ENCODE assay signal across 1 cellular context in the genomic region with DNA sequence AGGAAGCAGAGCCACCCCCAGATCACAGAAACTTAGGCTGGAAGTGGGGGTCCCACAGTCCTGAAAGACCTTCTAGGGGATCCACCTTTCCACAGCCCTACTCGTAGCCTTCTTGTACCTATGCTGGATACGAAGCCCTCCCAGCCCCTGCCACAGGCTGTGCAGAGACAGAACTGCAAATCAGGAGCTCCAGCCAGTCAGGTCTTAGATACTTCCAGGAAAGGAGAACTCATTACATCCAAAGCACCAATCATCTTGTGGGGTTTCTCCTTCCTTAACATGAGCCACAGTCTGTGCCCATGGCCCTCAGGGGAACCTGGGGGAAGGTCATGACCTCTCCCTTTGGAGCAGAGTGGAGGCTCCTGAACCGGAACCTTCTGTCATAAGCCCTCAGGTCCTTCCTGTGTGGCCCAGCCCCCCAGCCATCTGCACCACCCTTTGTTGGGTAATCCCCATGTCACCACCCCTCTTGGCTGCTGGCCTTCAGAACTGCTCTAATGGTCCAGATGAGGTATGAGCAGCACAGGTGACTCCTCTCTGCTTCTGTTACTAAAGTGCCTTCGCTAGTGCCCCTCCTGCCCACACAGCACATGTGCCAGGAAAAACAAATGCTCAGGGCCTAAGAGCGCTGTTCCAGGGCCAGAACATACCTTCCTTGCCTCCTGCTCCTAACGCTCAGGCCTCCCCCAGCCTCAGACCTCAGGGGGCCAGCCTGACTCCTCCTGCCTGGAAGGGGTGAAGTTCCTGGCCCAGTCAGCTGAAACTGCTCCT.
TF ChIP-seq lines count a peak whose summit lies in the region.

No MANE protein-coding gene starts in this region.

TF ChIP-seq in HepG2, 621 proteins besides CTCF, POLR2A, EP300 and RAD21 (continued from another document and continues in another):
- TF ChIP-seq, protein P1, sequence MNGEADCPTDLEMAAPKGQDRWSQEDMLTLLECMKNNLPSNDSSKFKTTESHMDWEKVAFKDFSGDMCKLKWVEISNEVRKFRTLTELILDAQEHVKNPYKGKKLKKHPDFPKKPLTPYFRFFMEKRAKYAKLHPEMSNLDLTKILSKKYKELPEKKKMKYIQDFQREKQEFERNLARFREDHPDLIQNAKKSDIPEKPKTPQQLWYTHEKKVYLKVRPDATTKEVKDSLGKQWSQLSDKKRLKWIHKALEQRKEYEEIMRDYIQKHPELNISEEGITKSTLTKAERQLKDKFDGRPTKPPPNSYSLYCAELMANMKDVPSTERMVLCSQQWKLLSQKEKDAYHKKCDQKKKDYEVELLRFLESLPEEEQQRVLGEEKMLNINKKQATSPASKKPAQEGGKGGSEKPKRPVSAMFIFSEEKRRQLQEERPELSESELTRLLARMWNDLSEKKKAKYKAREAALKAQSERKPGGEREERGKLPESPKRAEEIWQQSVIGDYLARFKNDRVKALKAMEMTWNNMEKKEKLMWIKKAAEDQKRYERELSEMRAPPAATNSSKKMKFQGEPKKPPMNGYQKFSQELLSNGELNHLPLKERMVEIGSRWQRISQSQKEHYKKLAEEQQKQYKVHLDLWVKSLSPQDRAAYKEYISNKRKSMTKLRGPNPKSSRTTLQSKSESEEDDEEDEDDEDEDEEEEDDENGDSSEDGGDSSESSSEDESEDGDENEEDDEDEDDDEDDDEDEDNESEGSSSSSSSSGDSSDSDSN (CRISPR knock-in tag; IDR thresholded peaks at IDR 0.05) = peak; percentile 55
- TF ChIP-seq ZNF572 (CRISPR knock-in tag; IDR thresholded peaks at IDR 0.05) (no peak), ZNF260 (CRISPR knock-in tag; IDR thresholded peaks at IDR 0.05; ENCODE audit: borderline replicate concordance, low read depth) (no peak), ZNF614 (CRISPR knock-in tag; IDR thresholded peaks at IDR 0.05; ENCODE audit: borderline replicate concordance) (peak; percentile 72; the same call in 1 of the 2 replicates), HDAC2 (CRISPR knock-in tag; IDR thresholded peaks at IDR 0.05) (peak; percentile 62; the same call in 1 of the 2 replicates), ATAD3A (CRISPR knock-in tag; IDR thresholded peaks at IDR 0.05) (no peak), KDM5B (CRISPR knock-in tag; IDR thresholded peaks at IDR 0.05; ENCODE audit: borderline replicate concordance) (no peak; the same call in 1 of the 2 replicates), ATF7 (IDR thresholded peaks at IDR 0.05) (no peak), ATF7 (CRISPR knock-in tag; IDR thresholded peaks at IDR 0.05) (no peak), ZMYM3 (CRISPR knock-in tag; IDR thresholded peaks at IDR 0.05) (no peak), ZNF460 (CRISPR knock-in tag; IDR thresholded peaks at IDR 0.05; ENCODE audit: borderline replicate concordance) (no peak), THAP11 (CRISPR knock-in tag; IDR thresholded peaks at IDR 0.05) (peak; percentile 39; the same call in 1 of the 2 replicates), ZNF30 (CRISPR knock-in tag; IDR thresholded peaks at IDR 0.05) (no peak), ZFP36 (IDR thresholded peaks at IDR 0.05; ENCODE audit: borderline replicate concordance, low read depth, low read length, partially characterized antibody) (no peak), SOX5 (CRISPR knock-in tag; IDR thresholded peaks at IDR 0.05; ENCODE audit: borderline replicate concordance) (peak; percentile 47), RXRB (CRISPR knock-in tag; IDR thresholded peaks at IDR 0.05; ENCODE audit: borderline replicate concordance) (peak; percentile 57; the same call in 1 of the 2 replicates), ZNF644 (CRISPR knock-in tag; IDR thresholded peaks at IDR 0.05; ENCODE audit: low read depth) (no peak), ZBTB7B (CRISPR knock-in tag; IDR thresholded peaks at IDR 0.05) (peak; percentile 60; the same call in 1 of the 2 replicates), ZNF605 (CRISPR knock-in tag; IDR thresholded peaks at IDR 0.05) (peak; percentile 87), NR2C2 (CRISPR knock-in tag; IDR thresholded peaks at IDR 0.05; ENCODE audit: borderline replicate concordance) (peak; percentile 85), GABPB1 (CRISPR knock-in tag; IDR thresholded peaks at IDR 0.05) (peak; percentile 45; the same call in 1 of the 2 replicates), ZNF749 (CRISPR knock-in tag; IDR thresholded peaks at IDR 0.05; ENCODE audit: borderline replicate concordance) (no peak), FOXJ3 (CRISPR knock-in tag; IDR thresholded peaks at IDR 0.05; ENCODE audit: borderline replicate concordance) (no peak), RFXANK (CRISPR knock-in tag; IDR thresholded peaks at IDR 0.05) (no peak), PCBP1 (IDR thresholded peaks at IDR 0.05; ENCODE audit: borderline replicate concordance, low read depth, low read length) (no peak), NR2F6 (IDR thresholded peaks at IDR 0.05) (peak; percentile 83), NR2F6 (CRISPR knock-in tag; IDR thresholded peaks at IDR 0.05) (peak; percentile 87), MTF1 (CRISPR knock-in tag; IDR thresholded peaks at IDR 0.05) (no peak), HOXA5 (CRISPR knock-in tag; IDR thresholded peaks at IDR 0.05) (no peak)
- TF ChIP-seq, protein P2, sequence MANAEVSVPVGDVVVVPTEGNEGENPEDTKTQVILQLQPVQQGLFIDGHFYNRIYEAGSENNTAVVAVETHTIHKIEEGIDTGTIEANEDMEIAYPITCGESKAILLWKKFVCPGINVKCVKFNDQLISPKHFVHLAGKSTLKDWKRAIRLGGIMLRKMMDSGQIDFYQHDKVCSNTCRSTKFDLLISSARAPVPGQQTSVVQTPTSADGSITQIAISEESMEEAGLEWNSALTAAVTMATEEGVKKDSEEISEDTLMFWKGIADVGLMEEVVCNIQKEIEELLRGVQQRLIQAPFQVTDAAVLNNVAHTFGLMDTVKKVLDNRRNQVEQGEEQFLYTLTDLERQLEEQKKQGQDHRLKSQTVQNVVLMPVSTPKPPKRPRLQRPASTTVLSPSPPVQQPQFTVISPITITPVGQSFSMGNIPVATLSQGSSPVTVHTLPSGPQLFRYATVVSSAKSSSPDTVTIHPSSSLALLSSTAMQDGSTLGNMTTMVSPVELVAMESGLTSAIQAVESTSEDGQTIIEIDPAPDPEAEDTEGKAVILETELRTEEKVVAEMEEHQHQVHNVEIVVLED (CRISPR knock-in tag; IDR thresholded peaks at IDR 0.05; ENCODE audit: borderline replicate concordance) = no peak
- TF ChIP-seq, protein P3, sequence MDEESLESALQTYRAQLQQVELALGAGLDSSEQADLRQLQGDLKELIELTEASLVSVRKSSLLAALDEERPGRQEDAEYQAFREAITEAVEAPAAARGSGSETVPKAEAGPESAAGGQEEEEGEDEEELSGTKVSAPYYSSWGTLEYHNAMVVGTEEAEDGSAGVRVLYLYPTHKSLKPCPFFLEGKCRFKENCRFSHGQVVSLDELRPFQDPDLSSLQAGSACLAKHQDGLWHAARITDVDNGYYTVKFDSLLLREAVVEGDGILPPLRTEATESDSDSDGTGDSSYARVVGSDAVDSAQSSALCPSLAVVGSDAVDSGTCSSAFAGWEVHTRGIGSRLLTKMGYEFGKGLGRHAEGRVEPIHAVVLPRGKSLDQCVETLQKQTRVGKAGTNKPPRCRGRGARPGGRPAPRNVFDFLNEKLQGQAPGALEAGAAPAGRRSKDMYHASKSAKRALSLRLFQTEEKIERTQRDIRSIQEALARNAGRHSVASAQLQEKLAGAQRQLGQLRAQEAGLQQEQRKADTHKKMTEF (CRISPR knock-in tag; IDR thresholded peaks at IDR 0.05) = peak; percentile 35; the same call in 1 of the 2 replicates
- TF ChIP-seq, protein P4, sequence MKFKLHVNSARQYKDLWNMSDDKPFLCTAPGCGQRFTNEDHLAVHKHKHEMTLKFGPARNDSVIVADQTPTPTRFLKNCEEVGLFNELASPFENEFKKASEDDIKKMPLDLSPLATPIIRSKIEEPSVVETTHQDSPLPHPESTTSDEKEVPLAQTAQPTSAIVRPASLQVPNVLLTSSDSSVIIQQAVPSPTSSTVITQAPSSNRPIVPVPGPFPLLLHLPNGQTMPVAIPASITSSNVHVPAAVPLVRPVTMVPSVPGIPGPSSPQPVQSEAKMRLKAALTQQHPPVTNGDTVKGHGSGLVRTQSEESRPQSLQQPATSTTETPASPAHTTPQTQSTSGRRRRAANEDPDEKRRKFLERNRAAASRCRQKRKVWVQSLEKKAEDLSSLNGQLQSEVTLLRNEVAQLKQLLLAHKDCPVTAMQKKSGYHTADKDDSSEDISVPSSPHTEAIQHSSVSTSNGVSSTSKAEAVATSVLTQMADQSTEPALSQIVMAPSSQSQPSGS (CRISPR knock-in tag; IDR thresholded peaks at IDR 0.05) = 0 out of 2 replicates have a peak, but pooled peaks have one; percentile 51
- TF ChIP-seq, protein P5, sequence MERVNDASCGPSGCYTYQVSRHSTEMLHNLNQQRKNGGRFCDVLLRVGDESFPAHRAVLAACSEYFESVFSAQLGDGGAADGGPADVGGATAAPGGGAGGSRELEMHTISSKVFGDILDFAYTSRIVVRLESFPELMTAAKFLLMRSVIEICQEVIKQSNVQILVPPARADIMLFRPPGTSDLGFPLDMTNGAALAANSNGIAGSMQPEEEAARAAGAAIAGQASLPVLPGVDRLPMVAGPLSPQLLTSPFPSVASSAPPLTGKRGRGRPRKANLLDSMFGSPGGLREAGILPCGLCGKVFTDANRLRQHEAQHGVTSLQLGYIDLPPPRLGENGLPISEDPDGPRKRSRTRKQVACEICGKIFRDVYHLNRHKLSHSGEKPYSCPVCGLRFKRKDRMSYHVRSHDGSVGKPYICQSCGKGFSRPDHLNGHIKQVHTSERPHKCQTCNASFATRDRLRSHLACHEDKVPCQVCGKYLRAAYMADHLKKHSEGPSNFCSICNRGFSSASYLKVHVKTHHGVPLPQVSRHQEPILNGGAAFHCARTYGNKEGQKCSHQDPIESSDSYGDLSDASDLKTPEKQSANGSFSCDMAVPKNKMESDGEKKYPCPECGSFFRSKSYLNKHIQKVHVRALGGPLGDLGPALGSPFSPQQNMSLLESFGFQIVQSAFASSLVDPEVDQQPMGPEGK (CRISPR knock-in tag; IDR thresholded peaks at IDR 0.05) = peak; percentile 79
- TF ChIP-seq, protein P6, sequence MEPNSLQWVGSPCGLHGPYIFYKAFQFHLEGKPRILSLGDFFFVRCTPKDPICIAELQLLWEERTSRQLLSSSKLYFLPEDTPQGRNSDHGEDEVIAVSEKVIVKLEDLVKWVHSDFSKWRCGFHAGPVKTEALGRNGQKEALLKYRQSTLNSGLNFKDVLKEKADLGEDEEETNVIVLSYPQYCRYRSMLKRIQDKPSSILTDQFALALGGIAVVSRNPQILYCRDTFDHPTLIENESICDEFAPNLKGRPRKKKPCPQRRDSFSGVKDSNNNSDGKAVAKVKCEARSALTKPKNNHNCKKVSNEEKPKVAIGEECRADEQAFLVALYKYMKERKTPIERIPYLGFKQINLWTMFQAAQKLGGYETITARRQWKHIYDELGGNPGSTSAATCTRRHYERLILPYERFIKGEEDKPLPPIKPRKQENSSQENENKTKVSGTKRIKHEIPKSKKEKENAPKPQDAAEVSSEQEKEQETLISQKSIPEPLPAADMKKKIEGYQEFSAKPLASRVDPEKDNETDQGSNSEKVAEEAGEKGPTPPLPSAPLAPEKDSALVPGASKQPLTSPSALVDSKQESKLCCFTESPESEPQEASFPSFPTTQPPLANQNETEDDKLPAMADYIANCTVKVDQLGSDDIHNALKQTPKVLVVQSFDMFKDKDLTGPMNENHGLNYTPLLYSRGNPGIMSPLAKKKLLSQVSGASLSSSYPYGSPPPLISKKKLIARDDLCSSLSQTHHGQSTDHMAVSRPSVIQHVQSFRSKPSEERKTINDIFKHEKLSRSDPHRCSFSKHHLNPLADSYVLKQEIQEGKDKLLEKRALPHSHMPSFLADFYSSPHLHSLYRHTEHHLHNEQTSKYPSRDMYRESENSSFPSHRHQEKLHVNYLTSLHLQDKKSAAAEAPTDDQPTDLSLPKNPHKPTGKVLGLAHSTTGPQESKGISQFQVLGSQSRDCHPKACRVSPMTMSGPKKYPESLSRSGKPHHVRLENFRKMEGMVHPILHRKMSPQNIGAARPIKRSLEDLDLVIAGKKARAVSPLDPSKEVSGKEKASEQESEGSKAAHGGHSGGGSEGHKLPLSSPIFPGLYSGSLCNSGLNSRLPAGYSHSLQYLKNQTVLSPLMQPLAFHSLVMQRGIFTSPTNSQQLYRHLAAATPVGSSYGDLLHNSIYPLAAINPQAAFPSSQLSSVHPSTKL (CRISPR knock-in tag; IDR thresholded peaks at IDR 0.05) = peak; percentile 41; the same call in 1 of the 2 replicates
- TF ChIP-seq, protein P7, sequence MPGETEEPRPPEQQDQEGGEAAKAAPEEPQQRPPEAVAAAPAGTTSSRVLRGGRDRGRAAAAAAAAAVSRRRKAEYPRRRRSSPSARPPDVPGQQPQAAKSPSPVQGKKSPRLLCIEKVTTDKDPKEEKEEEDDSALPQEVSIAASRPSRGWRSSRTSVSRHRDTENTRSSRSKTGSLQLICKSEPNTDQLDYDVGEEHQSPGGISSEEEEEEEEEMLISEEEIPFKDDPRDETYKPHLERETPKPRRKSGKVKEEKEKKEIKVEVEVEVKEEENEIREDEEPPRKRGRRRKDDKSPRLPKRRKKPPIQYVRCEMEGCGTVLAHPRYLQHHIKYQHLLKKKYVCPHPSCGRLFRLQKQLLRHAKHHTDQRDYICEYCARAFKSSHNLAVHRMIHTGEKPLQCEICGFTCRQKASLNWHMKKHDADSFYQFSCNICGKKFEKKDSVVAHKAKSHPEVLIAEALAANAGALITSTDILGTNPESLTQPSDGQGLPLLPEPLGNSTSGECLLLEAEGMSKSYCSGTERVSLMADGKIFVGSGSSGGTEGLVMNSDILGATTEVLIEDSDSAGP (CRISPR knock-in tag; IDR thresholded peaks at IDR 0.05; ENCODE audit: borderline replicate concordance) = peak; percentile 15; the same call in 1 of the 2 replicates
- TF ChIP-seq, protein P8, sequence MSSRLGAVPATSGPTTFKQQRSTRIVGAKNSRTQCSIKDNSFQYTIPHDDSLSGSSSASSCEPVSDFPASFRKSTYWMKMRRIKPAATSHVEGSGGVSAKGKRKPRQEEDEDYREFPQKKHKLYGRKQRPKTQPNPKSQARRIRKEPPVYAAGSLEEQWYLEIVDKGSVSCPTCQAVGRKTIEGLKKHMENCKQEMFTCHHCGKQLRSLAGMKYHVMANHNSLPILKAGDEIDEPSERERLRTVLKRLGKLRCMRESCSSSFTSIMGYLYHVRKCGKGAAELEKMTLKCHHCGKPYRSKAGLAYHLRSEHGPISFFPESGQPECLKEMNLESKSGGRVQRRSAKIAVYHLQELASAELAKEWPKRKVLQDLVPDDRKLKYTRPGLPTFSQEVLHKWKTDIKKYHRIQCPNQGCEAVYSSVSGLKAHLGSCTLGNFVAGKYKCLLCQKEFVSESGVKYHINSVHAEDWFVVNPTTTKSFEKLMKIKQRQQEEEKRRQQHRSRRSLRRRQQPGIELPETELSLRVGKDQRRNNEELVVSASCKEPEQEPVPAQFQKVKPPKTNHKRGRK (CRISPR knock-in tag; IDR thresholded peaks at IDR 0.05) = peak; percentile 29; the same call in 1 of the 2 replicates
